Comparison of ENCODE assay signal across 8 cellular contexts in the genomic region with DNA sequence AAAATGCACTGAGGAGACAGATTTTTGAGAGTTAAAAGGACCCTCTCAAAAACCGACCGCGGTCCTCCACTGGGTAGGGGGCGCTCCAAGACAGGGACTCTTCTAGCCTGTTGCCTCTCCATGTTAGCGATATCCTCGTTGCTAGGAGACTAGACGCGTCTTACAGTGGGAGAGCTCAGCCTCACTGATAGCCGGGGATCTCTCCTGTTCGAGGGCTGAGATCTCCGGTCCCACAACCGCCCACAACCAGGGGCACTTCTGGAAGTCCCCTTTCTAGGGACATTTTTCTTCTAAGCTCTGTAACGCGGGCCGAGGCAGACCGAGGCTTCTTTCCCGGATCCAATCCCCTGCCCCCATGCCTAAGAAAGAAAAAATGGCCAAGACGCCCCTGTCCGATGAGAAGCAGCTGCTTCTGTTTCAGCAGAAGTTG. TPM values are rescaled to one million over a fixed set of nuclear protein-coding genes. Genes with fewer than 3 reads are reported as not detected.
DNase-seq lines count a peak whose midpoint lies in the region; ATAC-seq and TF ChIP-seq lines count a peak whose summit lies in the region.

No MANE protein-coding gene starts in this region.

- no peaks in the 10 kb centered on the region for H3K36me3 Mint-ChIP-seq in T-helper 17 cell (ENCODE audit: low read depth)

- H3K27me3 ChIP-seq in ascending aorta: no peaks in the 10 kb centered on the region

- peak; percentile 71 for DNase-seq in COLO829 (ENCODE audit: low spot score)
- peak; percentile 66 for DNase-seq in NCI-H1048 (lab: John Stamatoyannopoulos, UW)
- DNase-seq in T-helper 17 cell: peak; percentile 61 to 85 (median 70)
- DNase-seq in ascending aorta (ENCODE audit: low spot score in 2 of 2): peak in 1 of 2 donors; percentile 87
- DNase-seq in hypothalamus (lab: John Stamatoyannopoulos, UW): peak in 39 of 51 donors; percentile 10 to 75 (median 48)
- DNase-seq in sciatic nerve (ENCODE audit: low spot score): peak; percentile 88
- DNase-seq in RKO (ENCODE audit: low spot score): no peak

- peak overlapping the region; percentile 44 to 52 for H3K4me3 ChIP-seq in ascending aorta

- H3K4me1 Mint-ChIP-seq in T-helper 17 cell: peaks cover 5% of the 10 kb centered on the region

- no peaks in the 10 kb centered on the region for H3K9me3 ChIP-seq in T-helper 17 cell (ENCODE audit: control insufficient read depth, low read length, poor library complexity, severe bottlenecking)
- H3K9me3 ChIP-seq in ascending aorta: no peaks in the 10 kb centered on the region

- no peak overlapping the region for H3K27ac ChIP-seq in ascending aorta

- no peaks in the 10 kb centered on the region for H3K36me3 ChIP-seq in ascending aorta

- peak overlapping the region; percentile 33 for H3K4me3 Mint-ChIP-seq in T-helper 17 cell

- intact Hi-C loops in ascending aorta (cut with DNase I) (no loop called here), sciatic nerve (cut with DNase I) (no loop called here)

- ATAC-seq in GM21825 (IDR thresholded peaks at IDR 0.05; ENCODE audit: unreplicated experiment) (peak; percentile 81), T-helper 17 cell (peak; percentile 100), sciatic nerve (peak; percentile 96)

- peak overlapping the region; percentile 67 for H3K27ac Mint-ChIP-seq in T-helper 17 cell

- peak; percentile 41 to 63 (median 53) for TF ChIP-seq CTCF in ascending aorta (IDR thresholded peaks at IDR 0.05)

- no peaks in the 10 kb centered on the region for H3K27me3 Mint-ChIP-seq in T-helper 17 cell

- peaks cover 0 to 6% of the 10 kb centered on the region in 2 donors for H3K4me1 ChIP-seq in ascending aorta

RNA-seq across cellular contexts. Expression of gene FKBP11, which starts 21.3 kb away (rescaled TPM):
- total RNA-seq in T-helper 17 cell: 100 to 1,000 TPM; 132 to 145 TPM
- total RNA-seq in ascending aorta: 38.8 TPM
- total RNA-seq in sciatic nerve: 17.8 TPM

RNA-seq across cellular contexts. Expression of gene RND1, which starts 38.3 kb away (rescaled TPM):
- total RNA-seq in T-helper 17 cell (1 to 10 TPM; 6.0 to 8.2 TPM), ascending aorta (0.85 TPM), sciatic nerve (4.5 TPM)

RNA-seq across cellular contexts. Expression of gene DDX23, which starts 52.0 kb away (rescaled TPM):
- total RNA-seq in T-helper 17 cell: 10 to 100 TPM; 61.7 to 76.3 TPM
- total RNA-seq in ascending aorta: 39.4 TPM
- 60.2 TPM for total RNA-seq in sciatic nerve

RNA-seq across cellular contexts. Expression of gene ARF3, which starts 53.3 kb away (rescaled TPM):
- total RNA-seq in T-helper 17 cell (100 to 1,000 TPM in 1 of 2 donors, 10 to 100 TPM in 1; 80.1 to 111 TPM), ascending aorta (68.4 TPM), sciatic nerve (112 TPM)
